34 cellular contexts compared by ENCODE assay signal in genomic region chr13:26270707-26271106, GRCh38.
"Had no signal": no experiment of that assay in that cellular context is flagged by ENCODE, and none has a peak within 500 bp of the region (broad histone marks: within the 10 kb centered on the region; RNA-seq: fewer than 3 reads in every experiment).

No MANE protein-coding gene starts in this region.

- H3K4me3 ChIP-seq: MG63 had no signal

- H3K9me3 ChIP-seq: MG63 had no signal

- DNase-seq: Karpas-422, Kasumi-1, KBM-7, KG1, MG63, MM.1S, MV-4-11, NCI-H1048, NCI-H1092, NCI-H1092 treated with DMSO at 0.1 percent for 48 hours, NCI-H1105, NCI-H1105 treated with DMSO at 0.1 percent for 48 hours, NCI-H1417, NCI-H1417 treated with DMSO at 0.1 percent for 48 hours, NCI-H1436, NCI-H1436 treated with DMSO at 0.1 percent for 48 hours, NCI-H146, NCI-H1694, NCI-H1694 treated with DMSO at 0.1 percent for 48 hours, NCI-H187, NCI-H187 treated with DMSO at 0.1 percent for 48 hours, NCI-H1930, NCI-H2029, NCI-H2029 treated with DMSO at 0.1 percent for 48 hours, NCI-H2081, NCI-H2081 treated with DMSO at 0.1 percent for 48 hours, NCI-H2107, NCI-H2171, NCI-H2171 treated with DMSO at 0.1 percent for 48 hours, NCI-H226, NCI-H345, NCI-H446, NCI-H446 treated with DMSO at 0.1 percent for 48 hours had no signal

- H3K4me2 ChIP-seq: KMS-11 had no signal

- H3K27me3 ChIP-seq: MG63 had no signal

- H3K9ac ChIP-seq: KMS-11 had no signal

- H3K36me3 ChIP-seq: MG63 had no signal

- H3K27ac ChIP-seq: KMS-11 had no signal
